Comparison of ENCODE assay signal across 8 cellular contexts in the genomic region with DNA sequence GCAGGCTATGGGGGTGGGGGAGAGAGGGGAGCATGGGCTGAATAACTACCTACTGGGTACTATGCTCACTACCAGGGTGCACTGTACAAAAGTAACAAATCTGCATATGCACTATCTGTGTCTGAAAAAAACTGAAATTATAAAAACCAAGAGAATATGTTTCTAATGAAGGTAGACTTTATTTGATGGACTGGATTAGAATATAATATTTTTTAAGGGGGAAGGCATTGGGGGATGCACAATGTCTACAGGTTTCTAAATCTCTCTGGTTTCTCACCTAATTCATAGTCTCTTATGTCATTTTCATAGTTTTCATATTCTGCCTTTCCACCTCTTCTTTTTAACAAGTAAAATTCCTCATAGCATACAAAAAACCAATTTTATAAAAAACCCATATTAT.
DNase-seq lines count a peak whose midpoint lies in the region; ATAC-seq, FAIRE-seq and TF ChIP-seq lines count a peak whose summit lies in the region.
"Not testable (repeated sequence)": the region's sequence is repeated elsewhere in the genome, so short reads cannot be mapped to it uniquely, and the experiment has no call there.

No MANE protein-coding gene starts in this region.

- TF ChIP-seq EP300 in upper lobe of left lung (IDR thresholded peaks at IDR 0.05), result not testable (repeated sequence)

- BruUV-seq in Caco-2 (replicated peaks; lab: Mats Ljungman, UMichigan), result TSS peak; percentile 49
- not testable (repeated sequence) for BruUV-seq in endothelial cell of umbilical vein (replicated peaks; lab: Mats Ljungman, UMichigan)

- H3K27ac Mint-ChIP-seq in Caco-2 (ENCODE audit: unreplicated experiment) (peak overlapping the region; percentile 29), osteocyte (ENCODE audit: unreplicated experiment) (peak overlapping the region; percentile 82)
- H3K27ac Mint-ChIP-seq in activated naive CD8-positive, alpha-beta T cell treated with anti-CD3 and anti-CD28 coated beads, Interleukin-2, amount 50 U/mL, for 24 hours, result peak overlapping the region; percentile 70

- POLR2A ChIA-PET in Caco-2 (lab: Charles Lee); endothelial cell of umbilical vein (lab: Charles Lee): not testable (repeated sequence)

- H3K9me3 ChIP-seq in Caco-2; Karpas-422 (ENCODE audit: low read length); WERI-Rb-1 (ENCODE audit: severe bottlenecking); endothelial cell of umbilical vein (replicated peaks; ENCODE audit: control insufficient read depth, insufficient read depth, low read length); left lung; upper lobe of left lung: not testable (repeated sequence)

- not testable (repeated sequence) for H3K4me1 Mint-ChIP-seq in Caco-2 (ENCODE audit: low read depth, unreplicated experiment)
- H3K4me1 Mint-ChIP-seq in activated naive CD8-positive, alpha-beta T cell treated with anti-CD3 and anti-CD28 coated beads, Interleukin-2, amount 50 U/mL, for 24 hours, result peaks cover 13% of the 10 kb centered on the region
- peaks cover 18% of the 10 kb centered on the region for H3K4me1 Mint-ChIP-seq in osteocyte (ENCODE audit: unreplicated experiment)

- H3K4me3 Mint-ChIP-seq in Caco-2 (ENCODE audit: unreplicated experiment) (peak overlapping the region; percentile 67), osteocyte (ENCODE audit: unreplicated experiment) (peak overlapping the region; percentile 74)
- H3K4me3 Mint-ChIP-seq in activated naive CD8-positive, alpha-beta T cell treated with anti-CD3 and anti-CD28 coated beads, Interleukin-2, amount 50 U/mL, for 24 hours, result peak overlapping the region; percentile 81

- peak overlapping the region; percentile 57 for H3K9ac ChIP-seq in Karpas-422 (ENCODE audit: low read length)
- not testable (repeated sequence) for H3K9ac ChIP-seq in endothelial cell of umbilical vein (replicated peaks; ENCODE audit: extremely low read depth, insufficient read depth, low read length)

- not testable (repeated sequence) for H3K9me3 Mint-ChIP-seq in Caco-2 (ENCODE audit: unreplicated experiment); activated naive CD8-positive, alpha-beta T cell treated with anti-CD3 and anti-CD28 coated beads, Interleukin-2, amount 50 U/mL, for 24 hours; osteocyte (ENCODE audit: unreplicated experiment)

- not testable (repeated sequence) for TF ChIP-seq CTCF in Caco-2 (IDR thresholded peaks at IDR 0.05; ENCODE audit: insufficient read depth in 1 of 2, low read depth in 1 of 2, low read length in 1 of 2, severe bottlenecking in 1 of 2, unreplicated experiment in 1 of 2); WERI-Rb-1 (IDR thresholded peaks at IDR 0.05; ENCODE audit: low read depth, low read length); endothelial cell of umbilical vein (IDR thresholded peaks at IDR 0.05; ENCODE audit: extremely low read depth in 1 of 2, insufficient read depth in 1 of 2, low read depth in 1 of 2, low read length in 2 of 2); left lung (IDR thresholded peaks at IDR 0.05); osteocyte (IDR thresholded peaks at IDR 0.05); upper lobe of left lung (IDR thresholded peaks at IDR 0.05)

- H3K79me2 ChIP-seq in Karpas-422 (ENCODE audit: low read length), result peaks cover 34% of the 10 kb centered on the region
- not testable (repeated sequence) for H3K79me2 ChIP-seq in endothelial cell of umbilical vein (ENCODE audit: control insufficient read depth, insufficient read depth, low read length)

- not testable (repeated sequence) for H4K20me1 ChIP-seq in Karpas-422 (ENCODE audit: insufficient read depth, low read depth, low read length); endothelial cell of umbilical vein (replicated peaks; ENCODE audit: control insufficient read depth, extremely low read depth, insufficient read depth, low read length)

- not testable (repeated sequence) for H3K36me3 ChIP-seq in Caco-2 (ENCODE audit: control insufficient read depth, insufficient read depth, low read length); Karpas-422 (ENCODE audit: insufficient read depth, low read length); WERI-Rb-1; endothelial cell of umbilical vein (ENCODE audit: control insufficient read depth in 2 of 2, extremely low read depth in 1 of 2, insufficient read depth in 2 of 2, low read length in 2 of 2); left lung; upper lobe of left lung

- H3K4me1 ChIP-seq in Caco-2; Karpas-422 (ENCODE audit: low read length); endothelial cell of umbilical vein (ENCODE audit: control insufficient read depth, extremely low read depth, insufficient read depth, low read length); left lung; upper lobe of left lung: not testable (repeated sequence)

- intact Hi-C loops in Caco-2 (cut with micrococcal nuclease; ENCODE audit: unreplicated experiment), result loop anchor here (10.0 kb wide), 1 partner anchor 211 kb away; no protein-coding TSS in a partner anchor
- intact Hi-C loops in endothelial cell of umbilical vein (cut with micrococcal nuclease); left lung (cut with DNase I): not testable (repeated sequence)

- H3K9me1 ChIP-seq in endothelial cell of umbilical vein (replicated peaks; ENCODE audit: control insufficient read depth, extremely low read depth, insufficient read depth, low read length), result not testable (repeated sequence)

- DNase-seq in Caco-2; WERI-Rb-1; activated naive CD8-positive, alpha-beta T cell treated with anti-CD3 and anti-CD28 coated beads, Interleukin-2, amount 50 U/mL, for 24 hours; endothelial cell of umbilical vein (ENCODE audit: low read depth, low spot score); left lung; osteocyte (ENCODE audit: extremely low spot score, unreplicated experiment); upper lobe of left lung: not testable (repeated sequence)
- peak; percentile 40 for DNase-seq in Karpas-422

- H3K27me3 ChIP-seq in Caco-2 (replicated peaks; ENCODE audit: control insufficient read depth, insufficient read depth, low read length); Karpas-422 (ENCODE audit: low read length); WERI-Rb-1 (ENCODE audit: insufficient read depth, low read depth, severe bottlenecking); endothelial cell of umbilical vein (ENCODE audit: control insufficient read depth in 2 of 2, insufficient read depth in 2 of 2, low read length in 2 of 2); left lung; upper lobe of left lung: not testable (repeated sequence)

- H3K27me3 Mint-ChIP-seq in Caco-2 (ENCODE audit: insufficient read depth, unreplicated experiment); activated naive CD8-positive, alpha-beta T cell treated with anti-CD3 and anti-CD28 coated beads, Interleukin-2, amount 50 U/mL, for 24 hours; osteocyte (ENCODE audit: unreplicated experiment): not testable (repeated sequence)

- H3K4me2 ChIP-seq in Karpas-422 (ENCODE audit: low read depth, low read length, poor library complexity, severe bottlenecking), result peak overlapping the region; percentile 59
- peak overlapping the region; percentile 42 for H3K4me2 ChIP-seq in endothelial cell of umbilical vein (ENCODE audit: insufficient read depth, low read length)

- H3K4me3 ChIP-seq in Caco-2 (ENCODE audit: low read depth, low read length) (peak overlapping the region; percentile 31), Karpas-422 (ENCODE audit: low read length) (peak overlapping the region; percentile 61), WERI-Rb-1 (ENCODE audit: low read depth, low read length) (peak overlapping the region; percentile 42), endothelial cell of umbilical vein (replicated peaks in 1 of 3; ENCODE audit: insufficient read depth in 1 of 3, low read depth in 1 of 3, low read length in 3 of 3) (peak overlapping the region in 1 of 3 experiments; percentile 56), left lung (peak overlapping the region in 1 of 2 donors; percentile 44), upper lobe of left lung (peak overlapping the region in 3 of 4 donors; percentile 51 to 64 (median 59))

- H3K9me2 ChIP-seq in Karpas-422 (replicated peaks; ENCODE audit: insufficient read depth, low read length), result not testable (repeated sequence)

- H3K27ac ChIP-seq in Karpas-422 (ENCODE audit: low read length) (peak overlapping the region; percentile 75), WERI-Rb-1 (peak overlapping the region; percentile 84), left lung (peak overlapping the region; percentile 60 to 86), upper lobe of left lung (peak overlapping the region in 3 of 4 donors; percentile 88 to 90 (median 88))
- H3K27ac ChIP-seq in endothelial cell of umbilical vein (ENCODE audit: insufficient read depth, low read depth, low read length), result not testable (repeated sequence)

- CTCF ChIA-PET in Caco-2 (lab: Charles Lee); endothelial cell of umbilical vein (lab: Charles Lee): not testable (repeated sequence)

- not testable (repeated sequence) for H2AFZ ChIP-seq in Karpas-422 (ENCODE audit: low read length); endothelial cell of umbilical vein (ENCODE audit: low read depth, low read length)

- not testable (repeated sequence) for H3K36me3 Mint-ChIP-seq in Caco-2 (ENCODE audit: insufficient read depth, unreplicated experiment); activated naive CD8-positive, alpha-beta T cell treated with anti-CD3 and anti-CD28 coated beads, Interleukin-2, amount 50 U/mL, for 24 hours (ENCODE audit: low read depth); osteocyte (ENCODE audit: unreplicated experiment)

- not testable (repeated sequence) for FAIRE-seq in endothelial cell of umbilical vein (lab: Jason Lieb, UNC)

- TF ChIP-seq POLR2A in endothelial cell of umbilical vein (IDR thresholded peaks at IDR 0.05; ENCODE audit: low read depth, low read length); upper lobe of left lung (IDR thresholded peaks at IDR 0.05): not testable (repeated sequence)

- not testable (repeated sequence) for ATAC-seq in activated naive CD8-positive, alpha-beta T cell treated with anti-CD3 and anti-CD28 coated beads, Interleukin-2, amount 50 U/mL, for 24 hours; left lung; upper lobe of left lung (ENCODE audit: low FRiP score in 2 of 2)

- dilution Hi-C loops in endothelial cell of umbilical vein (cut with MboI; ENCODE audit: extremely low pct_ligation_motif_present, low sequenced_read_pairs), result not testable (repeated sequence)

Comparison
In these comparisons a context has a peak if more than half of its experiments do, and no peak if none do; other contexts are left out.
1. H3K27ac Mint-ChIP-seq: peak in every context shown above with its lines; median percentile 82 in osteocyte; 70 in activated naive CD8-positive, alpha-beta T cell treated with anti-CD3 and anti-CD28 coated beads, Interleukin-2, amount 50 U/mL, for 24 hours; 29 in Caco-2.